ENCODE assay signal across 26 cellular contexts in genomic region chr2:220365023-220365422, GRCh38.
DNase-seq lines count a peak whose midpoint lies in the region; ATAC-seq and TF ChIP-seq lines count a peak whose summit lies in the region.
"Had no signal": no experiment of that assay in that cellular context is flagged by ENCODE, and none has a peak within 500 bp of the region (broad histone marks: within the 10 kb centered on the region; RNA-seq: fewer than 3 reads in every experiment).

No MANE protein-coding gene starts in this region.

- peak; percentile 65 for DNase-seq in EL
- DNase-seq in RPMI7951 (ENCODE audit: low read depth): peak; percentile 54
- peak; percentile 33 for DNase-seq in choroid plexus epithelial cell (ENCODE audit: low read depth)
- peak; percentile 8 for DNase-seq in glomerular visceral epithelial cell (ENCODE audit: extremely low spot score)
- DNase-seq in Calu3: no peak
- DNase-seq in Peyer's patch: no peak
- DNase-seq: activated CD8-positive, alpha-beta memory T cell treated with anti-CD3 and anti-CD28 coated beads, Interleukin-2, amount 50 U/mL, for 48 hours; activated effector memory CD4-positive, alpha-beta T cell treated with Interleukin-2 at 50 U/mL for 16 hours; AML-193; DMS79; effector CD4-positive, alpha-beta T cell; HCEC 1CT; lower lobe of right lung; NCI-H1417 treated with DMSO at 0.1 percent for 48 hours; NCI-H2171 treated with DMSO at 0.1 percent for 48 hours; psoas muscle; small intestine; stimulated activated CD4-positive, alpha-beta T cell treated with anti-CD3 and anti-CD28 coated beads, Interleukin-4, amount 100 ng/mL, for 1 hour; stomach; upper lobe of left lung; WERI-Rb-1 had no signal

- H3K4me3 Mint-ChIP-seq in Calu3 (ENCODE audit: low read depth, unreplicated experiment): no peak overlapping the region
- H3K4me3 Mint-ChIP-seq: T-helper 1 cell treated with Interleukin-12 subunit alpha and Interleukin-12 subunit beta and Interleukin-4 antibody, amounts not matched to agents 30 μg/mL and 1 μg/mL, for 36 hours had no signal

- intact Hi-C loops in Calu3 (cut with micrococcal nuclease; ENCODE audit: unreplicated experiment): no loop called here

- no peak for ATAC-seq in GM21528 (IDR thresholded peaks at IDR 0.05; ENCODE audit: low FRiP score, unreplicated experiment)
- ATAC-seq in HG03139 (IDR thresholded peaks at IDR 0.05; ENCODE audit: unreplicated experiment): no peak
- ATAC-seq: lower lobe of right lung, psoas muscle had no signal

- TF ChIP-seq CTCF in choroid plexus epithelial cell (conservative IDR thresholded peaks at IDR 0.05; ENCODE audit: low read depth, low read length): no peak
- TF ChIP-seq CTCF in Calu3 (IDR thresholded peaks at IDR 0.05; ENCODE audit: unreplicated experiment): no peak
- no peak for TF ChIP-seq CTCF in Peyer's patch (IDR thresholded peaks at IDR 0.05)

- BruUV-seq in Calu3 (replicated peaks; lab: Mats Ljungman, UMichigan): no TSS peak

- H3K27ac Mint-ChIP-seq in Calu3 (ENCODE audit: unreplicated experiment): no peak overlapping the region
- H3K27ac Mint-ChIP-seq: T-helper 1 cell treated with Interleukin-12 subunit alpha and Interleukin-12 subunit beta and Interleukin-4 antibody, amounts not matched to agents 30 μg/mL and 1 μg/mL, for 36 hours had no signal

- no peaks in the 10 kb centered on the region for H3K36me3 ChIP-seq in Peyer's patch
- H3K36me3 ChIP-seq: esophagus muscularis mucosa, lower lobe of right lung, stomach, upper lobe of left lung, WERI-Rb-1 had no signal

- TF ChIP-seq POLR2A in Peyer's patch (IDR thresholded peaks at IDR 0.05): no peak

- peaks cover 4% of the 10 kb centered on the region for H3K9me3 Mint-ChIP-seq in Calu3 (ENCODE audit: low read depth, unreplicated experiment)

- H3K9me3 ChIP-seq in Peyer's patch: no peaks in the 10 kb centered on the region
- H3K9me3 ChIP-seq: lower lobe of right lung, psoas muscle, upper lobe of left lung had no signal

- no peaks in the 10 kb centered on the region for H3K4me1 ChIP-seq in Peyer's patch
- H3K4me1 ChIP-seq: esophagus muscularis mucosa, lower lobe of right lung, psoas muscle, stomach, upper lobe of left lung had no signal

- no peaks in the 10 kb centered on the region for H3K36me3 Mint-ChIP-seq in Calu3 (ENCODE audit: insufficient read depth, unreplicated experiment)

- no peaks in the 10 kb centered on the region for H3K4me1 Mint-ChIP-seq in Calu3 (ENCODE audit: low read depth, unreplicated experiment)

- no peaks in the 10 kb centered on the region for H3K27me3 Mint-ChIP-seq in Calu3 (ENCODE audit: unreplicated experiment)

- no peak overlapping the region for H3K27ac ChIP-seq in Peyer's patch
- H3K27ac ChIP-seq: esophagus muscularis mucosa, hepatocyte, lower lobe of right lung, psoas muscle, stomach, upper lobe of left lung, WERI-Rb-1 had no signal

- CTCF ChIA-PET in Calu3 (lab: Charles Lee): interaction anchor here (1.4 kb wide), 1 partner anchor 10 kb away, joined by 4 read pairs; no protein-coding TSS in a partner anchor

- no peaks in the 10 kb centered on the region for H3K27me3 ChIP-seq in Peyer's patch
- H3K27me3 ChIP-seq: esophagus muscularis mucosa, hepatocyte, stomach, upper lobe of left lung had no signal

- H3K4me3 ChIP-seq in choroid plexus epithelial cell (ENCODE audit: low read depth, low read length) (no peak overlapping the region), Peyer's patch (no peak overlapping the region)
- H3K4me3 ChIP-seq: esophagus muscularis mucosa, hepatocyte, lower lobe of right lung, psoas muscle, stomach, upper lobe of left lung had no signal

Comparison
In these comparisons a context has a peak if more than half of its experiments do, and no peak if none do; other contexts are left out.
1. DNase-seq: peak in EL (single experiment), RPMI7951 (single experiment), choroid plexus epithelial cell (single experiment) and glomerular visceral epithelial cell (single experiment); none in Calu3 (single experiment) and Peyer's patch (0 of 3).